ENCODE assay signal across 23 cellular contexts in the genomic region with DNA sequence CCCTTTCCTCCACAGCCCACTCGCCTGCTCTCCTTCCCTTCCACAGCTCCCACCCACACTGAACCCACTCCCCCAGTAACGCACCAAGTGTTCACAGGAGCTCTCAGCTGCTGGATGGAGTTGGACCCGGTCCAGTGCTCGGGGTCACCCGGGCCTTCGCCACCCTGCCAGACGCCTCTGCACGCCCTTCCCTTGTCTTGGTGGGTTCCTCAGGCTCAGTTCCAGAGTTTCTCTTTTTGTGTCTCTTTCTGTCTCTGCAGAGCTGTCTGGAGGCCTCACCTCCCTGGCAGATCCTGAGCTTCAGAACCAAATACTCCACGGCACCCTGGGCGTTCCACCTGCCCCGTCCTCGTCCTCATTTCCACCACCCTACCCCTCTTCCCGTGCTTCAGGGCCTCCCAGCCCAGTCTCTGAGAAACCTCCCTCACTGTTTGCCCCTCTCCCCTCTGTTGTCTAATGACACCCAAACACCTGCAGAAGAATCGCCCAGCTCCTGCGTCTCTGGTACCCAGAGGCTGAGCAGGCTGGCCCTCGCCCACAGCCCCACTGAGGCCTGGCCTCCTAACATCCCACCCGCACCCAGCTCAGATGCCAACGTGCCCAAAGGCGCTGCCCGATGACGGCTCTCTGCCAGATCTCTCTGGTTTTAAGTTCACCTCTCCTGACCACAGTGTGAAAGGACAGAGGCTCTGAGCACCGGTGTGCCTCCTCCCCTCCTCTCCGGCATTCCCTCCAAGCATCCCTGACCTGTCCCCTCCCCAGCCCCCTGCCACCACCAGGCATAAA.
"Had no signal": no experiment of that assay in that cellular context is flagged by ENCODE, and none has a peak within 500 bp of the region (broad histone marks: within the 10 kb centered on the region; RNA-seq: fewer than 3 reads in every experiment).

No MANE protein-coding gene starts in this region.

- DNase-seq: cortex of kidney; dorsolateral prefrontal cortex; effector CD8-positive, alpha-beta T cell; esophagus squamous epithelium; foreskin fibroblast; glutamatergic neuron; mesenchymal stem cell; naive B cell; psoas muscle; retina; spleen; stimulated activated CD4-positive, alpha-beta T cell treated with anti-CD3 and anti-CD28 coated beads, Interleukin-15, amount 100 ng/mL, for 24 hours; stimulated activated CD4-positive, alpha-beta T cell treated with anti-CD3 and anti-CD28 coated beads, Interleukin-1b, Interleukin-23, amount 100 ng/mL, for 48 hours; stimulated activated CD4-positive, alpha-beta T cell treated with anti-CD3 and anti-CD28 coated beads, Interleukin-4, amount 100 ng/mL, for 24 hours; stimulated activated naive CD4-positive, alpha-beta T cell; stomach; substantia nigra; trophoblast cell had no signal

- H3K4me3 ChIP-seq: dorsolateral prefrontal cortex, esophagus squamous epithelium, gastroesophageal sphincter, left lung, lung, psoas muscle, right lobe of liver, spleen, stomach had no signal

- ATAC-seq: gastroesophageal sphincter, left lung, psoas muscle had no signal

- H3K27ac ChIP-seq: dorsolateral prefrontal cortex, esophagus squamous epithelium, gastroesophageal sphincter, left lung, parathyroid adenoma, psoas muscle, right lobe of liver, spleen, stomach had no signal

- H3K4me1 ChIP-seq: esophagus squamous epithelium, gastroesophageal sphincter, left lung, parathyroid adenoma, psoas muscle, right lobe of liver, spleen, stomach had no signal

- H3K9me3 ChIP-seq: esophagus squamous epithelium, left lung, right lobe of liver had no signal

- H3K36me3 ChIP-seq: esophagus squamous epithelium, gastroesophageal sphincter, left lung, right lobe of liver, spleen, stomach had no signal

- H3K27me3 ChIP-seq: dorsolateral prefrontal cortex, gastroesophageal sphincter, left lung, right lobe of liver had no signal
